ENCODE assay signal across 8 cellular contexts in genomic region chr11:125111341-125112234, GRCh38. TPM values are rescaled to one million over a fixed set of nuclear protein-coding genes. Genes with fewer than 3 reads are reported as not detected.
DNase-seq lines count a peak whose midpoint lies in the region; ATAC-seq and TF ChIP-seq lines count a peak whose summit lies in the region.

Gene TMEM218, minus strand, starts transcription at chr11:125111626. Its CDS starts 9,385 bp downstream, at chr11:125102241.

- TF ChIP-seq CTCF in suprapubic skin (IDR thresholded peaks at IDR 0.05) = no peak

- peaks cover 8% of the 10 kb centered on the region for H3K4me1 ChIP-seq in suprapubic skin

- H3K27me3 ChIP-seq in suprapubic skin = no peaks in the 10 kb centered on the region

- no peak for TF ChIP-seq EP300 in suprapubic skin (IDR thresholded peaks at IDR 0.05)

- no peaks in the 10 kb centered on the region for H3K36me3 ChIP-seq in suprapubic skin

- H3K4me3 ChIP-seq in GM08714 (ENCODE audit: low read length) (peak within 1 kb of the TSS; percentile 96), suprapubic skin (peak within 1 kb of the TSS; percentile 89)

- WGBS in suprapubic skin = 11% methylated on average over 32 of the region's 50 CpGs

- TF ChIP-seq POLR2A in suprapubic skin (IDR thresholded peaks at IDR 0.05) = no peak

- DNase-seq in NCI-H1092 treated with DMSO at 0.1 percent for 48 hours (lab: John Stamatoyannopoulos, UW) (peak; percentile 99), SKM-1 (lab: John Stamatoyannopoulos, UW; ENCODE audit: unreplicated experiment) (peak; percentile 86), globus pallidus (ENCODE audit: low spot score) (peak; percentile 99), nucleus accumbens (lab: John Stamatoyannopoulos, UW) (peak; percentile 63 to 100 (median 99)), suprapubic skin (ENCODE audit: low spot score in 2 of 2) (peak; percentile 99 to 100)
- peak; percentile 93 to 98 for DNase-seq in activated naive CD4-positive, alpha-beta T cell treated with anti-CD3 and anti-CD28 coated beads, Interleukin-2, amount 50 U/mL, for 72 hours (ENCODE audit: low spot score in 2 of 2)

- H3K27ac Mint-ChIP-seq in activated naive CD4-positive, alpha-beta T cell treated with anti-CD3 and anti-CD28 coated beads, Interleukin-2, amount 50 U/mL, for 72 hours = peak within 1 kb of the TSS; percentile 92 to 98

- H3K9me3 ChIP-seq in suprapubic skin = no peaks in the 10 kb centered on the region

- H3K9me3 Mint-ChIP-seq in activated naive CD4-positive, alpha-beta T cell treated with anti-CD3 and anti-CD28 coated beads, Interleukin-2, amount 50 U/mL, for 72 hours = peaks cover 7 to 16% of the 10 kb centered on the region in 2 donors

- H3K36me3 Mint-ChIP-seq in activated naive CD4-positive, alpha-beta T cell treated with anti-CD3 and anti-CD28 coated beads, Interleukin-2, amount 50 U/mL, for 72 hours = peaks cover 16 to 26% of the 10 kb centered on the region in 2 donors

- ATAC-seq in HG02610 (IDR thresholded peaks at IDR 0.05; ENCODE audit: unreplicated experiment) = peak; percentile 97
- peak; percentile 98 to 99 for ATAC-seq in activated naive CD4-positive, alpha-beta T cell treated with anti-CD3 and anti-CD28 coated beads, Interleukin-2, amount 50 U/mL, for 72 hours

- peak within 1 kb of the TSS; percentile 66 for H3K27ac ChIP-seq in suprapubic skin

RNA-seq across cellular contexts. Expression of gene TMEM218, which starts in this region (rescaled TPM):
- total RNA-seq in activated naive CD4-positive, alpha-beta T cell treated with anti-CD3 and anti-CD28 coated beads, Interleukin-2, amount 50 U/mL, for 72 hours = 10 to 100 TPM; 10.1 to 10.8 TPM
- total RNA-seq in suprapubic skin = 10 to 100 TPM in 3 of 4 donors, 1 to 10 TPM in 1; 9.9 to 19.9 (median 14.6) TPM

Comparison
In these comparisons a context has a peak if more than half of its experiments do, and no peak if none do; other contexts are left out.
1. Peak in every context shown above with its lines: DNase-seq, ATAC-seq, H3K4me3 ChIP-seq and H3K27ac ChIP-seq.